10 cellular contexts compared by ENCODE assay signal in the genomic region with DNA sequence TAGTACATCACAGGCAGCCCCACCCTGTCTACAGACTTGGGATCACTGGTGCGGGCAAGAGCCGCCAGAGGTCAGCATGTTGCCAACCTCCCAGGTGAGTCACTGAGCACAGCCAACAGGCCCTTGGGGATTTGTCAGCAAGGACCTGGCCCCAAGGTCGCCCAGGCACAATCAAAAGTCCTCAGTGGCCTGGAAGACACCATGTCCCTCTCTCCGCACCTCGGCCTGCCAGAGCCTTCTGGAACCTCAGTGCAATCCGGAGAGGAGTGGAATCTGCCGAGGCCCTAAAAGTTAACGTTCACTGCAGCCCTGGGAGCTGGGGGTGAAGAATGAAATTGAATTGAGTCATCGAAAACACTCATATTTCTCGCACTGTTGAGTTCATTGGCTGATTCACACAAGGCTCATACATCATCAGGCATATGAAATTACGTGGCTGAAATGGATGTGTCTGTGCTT.
A peak's percentile ranks its signal among the peaks of the same experiment; 100 is the strongest.
DNase-seq lines count a peak whose midpoint lies in the region; ATAC-seq, FAIRE-seq and TF ChIP-seq lines count a peak whose summit lies in the region.
"Had no signal": no experiment of that assay in that cellular context is flagged by ENCODE, and none has a peak within 500 bp of the region (broad histone marks: within the 10 kb centered on the region; RNA-seq: fewer than 3 reads in every experiment).

No MANE protein-coding gene starts in this region.

- H4K20me1 ChIP-seq in OCI-LY7 (ENCODE audit: insufficient read depth, low read length) = no peaks in the 10 kb centered on the region

- no peaks in the 10 kb centered on the region for H3K27me3 ChIP-seq in esophagus (ENCODE audit: control insufficient read depth in 1 of 2, insufficient read depth in 2 of 2, low read length in 2 of 2)
- H3K27me3 ChIP-seq in small intestine (ENCODE audit: control insufficient read depth in 2 of 2, insufficient read depth in 2 of 2, low read length in 2 of 2) = no peaks in the 10 kb centered on the region
- no peaks in the 10 kb centered on the region for H3K27me3 ChIP-seq in uterus

- no TSS peak for BruUV-seq in OCI-LY7 (replicated peaks; lab: Mats Ljungman, UMichigan)

- FAIRE-seq in GM12891 (lab: Jason Lieb, UNC) (peak; percentile 26), small intestine (lab: Jason Lieb, UNC) (no peak)

- peak; percentile 63 for TF ChIP-seq CTCF in OCI-LY7 (conservative IDR thresholded peaks at IDR 0.05; ENCODE audit: low read length)
- TF ChIP-seq CTCF in uterus (IDR thresholded peaks at IDR 0.05) = peak in 1 of 4 experiments; percentile 6

- H2AFZ ChIP-seq in OCI-LY7 (ENCODE audit: low read length) = no peak overlapping the region

- WGBS in esophagus, 2 donors = 52 to 61% methylated on average over 11 of the region's 11 CpGs
- WGBS in small intestine, 3 donors = 58 to 72% (median 63%) methylated on average over 11 of the region's 11 CpGs

- H3K4me3 ChIP-seq in OCI-LY7 (ENCODE audit: low read depth, low read length, poor library complexity, severe bottlenecking) (no peak overlapping the region), esophagus (ENCODE audit: low read depth in 1 of 2, low read length in 2 of 2) (no peak overlapping the region), small intestine (ENCODE audit: low read depth in 1 of 2, low read length in 2 of 2) (no peak overlapping the region), uterus (no peak overlapping the region)

- H3K36me3 ChIP-seq in OCI-LY7 (ENCODE audit: insufficient read depth, low read length) (no peaks in the 10 kb centered on the region), esophagus (ENCODE audit: control insufficient read depth in 2 of 2, insufficient read depth in 2 of 2, low read length in 1 of 2) (peaks cover 0 to 3% of the 10 kb centered on the region in 2 donors), small intestine (ENCODE audit: control insufficient read depth in 2 of 2, insufficient read depth in 2 of 2, low read length in 2 of 2) (no peaks in the 10 kb centered on the region), uterus (no peaks in the 10 kb centered on the region)

- H3K9me3 ChIP-seq in OCI-LY7 (ENCODE audit: low read length) (no peaks in the 10 kb centered on the region), esophagus (ENCODE audit: control insufficient read depth in 2 of 2, insufficient read depth in 1 of 2, low read depth in 1 of 2, low read length in 1 of 2) (no peaks in the 10 kb centered on the region), small intestine (ENCODE audit: control insufficient read depth, low read depth) (no peaks in the 10 kb centered on the region), uterus (no peaks in the 10 kb centered on the region)

- no peaks in the 10 kb centered on the region for H3K79me2 ChIP-seq in OCI-LY7 (ENCODE audit: insufficient read depth, low read depth, low read length)

- no peak overlapping the region for H3K4me2 ChIP-seq in OCI-LY7 (ENCODE audit: low read length)

- ATAC-seq in HG03460 (IDR thresholded peaks at IDR 0.05; ENCODE audit: unreplicated experiment) = no peak

- intact Hi-C loops in OCI-LY7 (cut with micrococcal nuclease; ENCODE audit: unreplicated experiment) = no loop called here
- intact Hi-C loops in uterus (cut with DNase I; ENCODE audit: low total_unique reads) = no loop called here

- H3K27ac ChIP-seq in OCI-LY7 (ENCODE audit: low read depth, low read length, poor library complexity, severe bottlenecking) = no peak overlapping the region
- H3K27ac ChIP-seq in esophagus (ENCODE audit: low read depth in 2 of 2, low read length in 1 of 2) = peak overlapping the region; percentile 51 to 72
- no peak overlapping the region for H3K27ac ChIP-seq in small intestine (ENCODE audit: low read depth in 1 of 2, low read length in 1 of 2)
- H3K27ac ChIP-seq in uterus = no peak overlapping the region
- H3K27ac ChIP-seq: VCaP had no signal

- CTCF ChIA-PET in OCI-LY7 (lab: Charles Lee; ENCODE audit: unreplicated experiment) = no interaction called here

- H3K4me1 ChIP-seq in OCI-LY7 (ENCODE audit: insufficient read depth, low read length, poor library complexity, severe bottlenecking) (no peaks in the 10 kb centered on the region), esophagus (ENCODE audit: control insufficient read depth in 2 of 2, insufficient read depth in 2 of 2, low read length in 1 of 2) (no peaks in the 10 kb centered on the region), small intestine (ENCODE audit: control insufficient read depth in 2 of 2, insufficient read depth in 1 of 2, low read depth in 1 of 2, low read length in 1 of 2) (no peaks in the 10 kb centered on the region), uterus (no peaks in the 10 kb centered on the region)

- POLR2A ChIA-PET in OCI-LY7 (lab: Charles Lee) = no interaction called here

- DNase-seq in GM12891 (ENCODE audit: insufficient read length, low spot score) (no peak), OCI-LY7 (ENCODE audit: low spot score) (peak; percentile 30), small intestine (peak; percentile 37), uterus (no peak)
- no peak for DNase-seq in stimulated activated CD4-positive, alpha-beta T cell treated with anti-CD3 and anti-CD28 coated beads, Interleukin-4, amount 100 ng/mL, for 24 hours
- DNase-seq: effector memory CD4-positive, alpha-beta T cell; stimulated activated naive CD4-positive, alpha-beta T cell had no signal

- no peaks in the 10 kb centered on the region for H3K9me2 ChIP-seq in OCI-LY7 (ENCODE audit: insufficient read depth, low read length)

- TF ChIP-seq POLR2A in GM12891 (IDR thresholded peaks at IDR 0.05; ENCODE audit: low read depth, low read length) (no peak), uterus (IDR thresholded peaks at IDR 0.05) (no peak)

TF ChIP-seq in GM12891, 5 proteins besides CTCF, POLR2A, EP300 and RAD21:
- TF ChIP-seq PAX5 (IDR thresholded peaks at IDR 0.05; ENCODE audit: insufficient read depth, low read length, severe bottlenecking) (no peak), TAF1 (IDR thresholded peaks at IDR 0.05; ENCODE audit: low read depth, low read length) (no peak), POU2F2 (IDR thresholded peaks at IDR 0.05; ENCODE audit: low read depth, low read length) (no peak), SPI1 (IDR thresholded peaks at IDR 0.05; ENCODE audit: low read depth, low read length) (no peak), POLR2AphosphoS5 (IDR thresholded peaks at IDR 0.05; ENCODE audit: low read depth, low read length) (no peak)

Comparison
In these comparisons a context has a peak if more than half of its experiments do, and no peak if none do; other contexts are left out.
1. DNase-seq: peak in OCI-LY7 (single experiment) and small intestine (single experiment); none in GM12891 (single experiment), uterus (0 of 2) and stimulated activated CD4-positive, alpha-beta T cell treated with anti-CD3 and anti-CD28 coated beads, Interleukin-4, amount 100 ng/mL, for 24 hours (single experiment).
2. H3K27ac ChIP-seq: peak in esophagus (2 of 2); none in OCI-LY7 (single experiment), small intestine (0 of 2) and uterus (0 of 2).